Comparison of ENCODE assay signal across 8 cellular contexts in genomic region chr18:63963610-63964256, GRCh38. TPM values are rescaled to one million over a fixed set of nuclear protein-coding genes. Genes with fewer than 3 reads are reported as not detected.
A peak's percentile ranks its signal among the peaks of the same experiment; 100 is the strongest.
DNase-seq lines count a peak whose midpoint lies in the region; ATAC-seq and TF ChIP-seq lines count a peak whose summit lies in the region.

No MANE protein-coding gene starts in this region.

- H3F3A ChIP-seq in GM23248 (ENCODE audit: insufficient read depth): peaks cover 8% of the 10 kb centered on the region

- peak; percentile 92 to 93 for TF ChIP-seq RAD21 in liver (IDR thresholded peaks at IDR 0.05)

- H3K36me3 ChIP-seq in GM23248 (ENCODE audit: low read depth) (no peaks in the 10 kb centered on the region), liver (ENCODE audit: control insufficient read depth in 4 of 4, insufficient read depth in 3 of 4, low read depth in 1 of 4, low read length in 3 of 4) (no peaks in the 10 kb centered on the region), thyroid gland (no peaks in the 10 kb centered on the region)

- H3K4me3 Mint-ChIP-seq in central memory CD8-positive, alpha-beta T cell: no peak overlapping the region

- no peaks in the 10 kb centered on the region for H3K9me2 ChIP-seq in GM23248 (ENCODE audit: insufficient read depth)

- no peaks in the 10 kb centered on the region for H3K9me3 Mint-ChIP-seq in central memory CD8-positive, alpha-beta T cell

- H3K4me1 ChIP-seq in GM23248 (ENCODE audit: insufficient read depth): peaks cover 14% of the 10 kb centered on the region; the same call in 1 of the 2 replicates
- H3K4me1 ChIP-seq in liver (ENCODE audit: control insufficient read depth in 4 of 4, insufficient read depth in 4 of 4, low read length in 3 of 4): peaks cover 7 to 23% (median 18%) of the 10 kb centered on the region in 4 donors
- peaks cover 0 to 9% of the 10 kb centered on the region in 2 donors for H3K4me1 ChIP-seq in thyroid gland

- no peaks in the 10 kb centered on the region for H3K9me3 ChIP-seq in GM23248 (ENCODE audit: low read depth)
- no peaks in the 10 kb centered on the region for H3K9me3 ChIP-seq in liver (ENCODE audit: control insufficient read depth in 4 of 4, low read length in 3 of 4)
- no peaks in the 10 kb centered on the region for H3K9me3 ChIP-seq in thyroid gland

- H3K27ac ChIP-seq in GM23248 (no peak overlapping the region), liver (ENCODE audit: low read depth in 1 of 2, low read length in 2 of 2) (no peak overlapping the region), thyroid gland (no peak overlapping the region)

- TF ChIP-seq CTCF in liver (IDR thresholded peaks at IDR 0.05; ENCODE audit: low read depth, low read length, missing input control): peak; percentile 88
- TF ChIP-seq CTCF in thyroid gland (IDR thresholded peaks at IDR 0.05): peak; percentile 30 to 85 (median 68)

- DNase-seq in NOMO-1 (lab: John Stamatoyannopoulos, UW; ENCODE audit: unreplicated experiment in 2 of 2) (peak; percentile 15 to 82), NOMO-1 treated with dmso at 0.1 percent for 144 hours (lab: John Stamatoyannopoulos, UW; ENCODE audit: unreplicated experiment) (no peak), GM23248 (peak; percentile 82), LoVo (ENCODE audit: low spot score) (peak; percentile 51), thyroid gland (peak; percentile 46 to 53)
- DNase-seq in central memory CD8-positive, alpha-beta T cell (ENCODE audit: low spot score in 2 of 2): no peak

- no peaks in the 10 kb centered on the region for H3K36me3 Mint-ChIP-seq in central memory CD8-positive, alpha-beta T cell (ENCODE audit: insufficient read depth)

- no peak overlapping the region for H3K4me2 ChIP-seq in GM23248 (ENCODE audit: unreplicated experiment)

- in situ Hi-C loops in GM23248 (cut with MboI): no loop called here

- H3K27me3 Mint-ChIP-seq in central memory CD8-positive, alpha-beta T cell: peaks cover 39% of the 10 kb centered on the region

- no peak overlapping the region for H2AFZ ChIP-seq in GM23248

- H3K4me1 Mint-ChIP-seq in central memory CD8-positive, alpha-beta T cell: no peaks in the 10 kb centered on the region

- no peaks in the 10 kb centered on the region for H4K20me1 ChIP-seq in GM23248 (ENCODE audit: insufficient read depth)

- H3K4me3 ChIP-seq in GM23248: no peak overlapping the region
- H3K4me3 ChIP-seq in liver (ENCODE audit: low read depth in 1 of 3, low read length in 3 of 3): no peak overlapping the region
- no peak overlapping the region for H3K4me3 ChIP-seq in thyroid gland (replicated peaks in 1 of 3)

- intact Hi-C loops in thyroid gland (cut with DNase I): no loop called here

- H3K9ac ChIP-seq in GM23248: no peak overlapping the region
- peak overlapping the region in 1 of 2 donors; percentile 11 for H3K9ac ChIP-seq in liver (ENCODE audit: low read depth in 1 of 2, low read length in 2 of 2)

- no peak for TF ChIP-seq POLR2A in thyroid gland (IDR thresholded peaks at IDR 0.05)

- no peaks in the 10 kb centered on the region for H3K27me3 ChIP-seq in GM23248 (replicated peaks; ENCODE audit: insufficient read depth)
- H3K27me3 ChIP-seq in liver (ENCODE audit: control insufficient read depth in 4 of 4, insufficient read depth in 4 of 4, low read length in 3 of 4): no peaks in the 10 kb centered on the region
- H3K27me3 ChIP-seq in thyroid gland: no peaks in the 10 kb centered on the region

- ATAC-seq in SK-N-SH treated with all-trans-retinoic acid at 6 μM for 48 hours: peak; percentile 95
- peak; percentile 43 for ATAC-seq in central memory CD8-positive, alpha-beta T cell (replicated peaks; ENCODE audit: extremely low read depth, poor library complexity, severe bottlenecking)

- no peaks in the 10 kb centered on the region for H3K79me2 ChIP-seq in GM23248 (ENCODE audit: insufficient read depth)

- peak overlapping the region; percentile 79 for H3K27ac Mint-ChIP-seq in central memory CD8-positive, alpha-beta T cell (ENCODE audit: low read depth)

- WGBS in GM23248 (ENCODE audit: low coverage in 1 of 2, low lambda C conversion rate in 2 of 2, missing lambda C conversion rate in 2 of 2), 2 experiments: 55 to 63% methylated on average over 1 of the region's 1 CpG
- 47% methylated on average over 1 of the region's 1 CpG for WGBS in liver
- 85 to 92% methylated on average over 1 of the region's 1 CpG for WGBS in thyroid gland, 2 donors

TF ChIP-seq in SK-N-SH treated with all-trans-retinoic acid at 6 μM for 48 hours, 23 proteins besides CTCF, POLR2A, EP300 and RAD21 (continues in another document):
- no peak for TF ChIP-seq TSHZ2 (CRISPR knock-in tag; IDR thresholded peaks at IDR 0.05)
- no peak for TF ChIP-seq ZC3H10 (CRISPR knock-in tag; IDR thresholded peaks at IDR 0.05)
- TF ChIP-seq TCF4 (CRISPR knock-in tag; IDR thresholded peaks at IDR 0.05; ENCODE audit: borderline replicate concordance): no peak
- TF ChIP-seq BACH2 (CRISPR knock-in tag; IDR thresholded peaks at IDR 0.05; ENCODE audit: borderline replicate concordance): no peak
- TF ChIP-seq TOX (CRISPR knock-in tag; IDR thresholded peaks at IDR 0.05; ENCODE audit: borderline replicate concordance): no peak
- TF ChIP-seq ZNF565 (CRISPR knock-in tag; conservative IDR thresholded peaks at IDR 0.05; ENCODE audit: low read depth): no peak

TF ChIP-seq in liver, 16 proteins besides CTCF, POLR2A, EP300 and RAD21:
- TF ChIP-seq RXRA (IDR thresholded peaks at IDR 0.05) (peak; percentile 27 to 57), HNF4A (conservative IDR thresholded peaks at IDR 0.05) (peak; percentile 77 to 91), FOXA2 (IDR thresholded peaks at IDR 0.05) (peak; percentile 36), ATF3 (IDR thresholded peaks at IDR 0.05) (no peak), HNF4G (IDR thresholded peaks at IDR 0.05) (peak; percentile 64), GABPA (IDR thresholded peaks at IDR 0.05 in 1 of 2, conservative IDR thresholded peaks at IDR 0.05 in 1 of 2) (no peak), JUND (IDR thresholded peaks at IDR 0.05) (peak in 1 of 2 donors; percentile 25), SP1 (IDR thresholded peaks at IDR 0.05) (peak; percentile 45), FOXA1 (IDR thresholded peaks at IDR 0.05) (peak; percentile 43)
TF ChIP-seq in liver: peak in this region for 7.

RNA-seq across cellular contexts. Expression of gene SERPINB8, which starts 6.1 kb away (rescaled TPM):
- total RNA-seq in GM23248 (2014; rRNA removed; shearing (Covaris generic)): 21.2 and 25.3 TPM in 2 replicates
- polyA plus RNA-seq in GM23248 (2016; fragmentation: Nextera tagmentation; extraction: Ambion mirVana): 57.3 and 61.7 TPM in 2 replicates
- total RNA-seq in liver: 1 to 10 TPM; 2.5 to 5.1 TPM
- polyA plus RNA-seq in liver: 1 to 10 TPM; 8.3 to 8.6 TPM
- 1 to 10 TPM; 2.8 to 8.8 (median 5.3) TPM for total RNA-seq in thyroid gland

RNA-seq across cellular contexts. Expression of gene HMSD, which starts 14.6 kb away (rescaled TPM):
- not detected in 2 replicates for total RNA-seq in GM23248 (2014; rRNA removed; shearing (Covaris generic))
- polyA plus RNA-seq in GM23248 (2016; fragmentation: Nextera tagmentation; extraction: Ambion mirVana) (0.83 TPM in 1 of 2 replicates, not detected in the other), liver (under 1 TPM; 0.13 to 0.14 TPM)
- total RNA-seq in liver (under 1 TPM in 1 of 2 donors, not detected in 1; 0.28 TPM), thyroid gland (under 1 TPM in 1 of 4 donors, not detected in 3; 0.34 TPM)

RNA-seq across cellular contexts. Expression of gene SERPINB10, which starts 56.0 kb away (rescaled TPM):
- total RNA-seq in GM23248 (2014; rRNA removed; shearing (Covaris generic)): not detected in 2 replicates
- not detected in 2 replicates for polyA plus RNA-seq in GM23248 (2016; fragmentation: Nextera tagmentation; extraction: Ambion mirVana)
- total RNA-seq in liver: 1 to 10 TPM in 1 of 2 donors, not detected in 1; 4.6 TPM
- polyA plus RNA-seq in liver: not detected
- total RNA-seq in thyroid gland: not detected

Comparison
In these comparisons a context has a peak if more than half of its experiments do, and no peak if none do; other contexts are left out.
1. DNase-seq: peak in NOMO-1 (2 of 2), GM23248 (single experiment), LoVo (single experiment) and thyroid gland (2 of 2); none in NOMO-1 treated with dmso at 0.1 percent for 144 hours (single experiment) and central memory CD8-positive, alpha-beta T cell (0 of 2).